Comparison of ENCODE assay signal across 8 cellular contexts in genomic region chr20:49768204-49769124, GRCh38. TPM values are rescaled to one million over a fixed set of nuclear protein-coding genes. Genes with fewer than 3 reads are reported as not detected.
DNase-seq lines count a peak whose midpoint lies in the region; ATAC-seq and TF ChIP-seq lines count a peak whose summit lies in the region.

No MANE protein-coding gene starts in this region.

- H3K4me1 Mint-ChIP-seq in CD8-positive, alpha-beta memory T cell, result peaks cover 19 to 25% (median 20%) of the 10 kb centered on the region in 3 donors
- H3K4me1 Mint-ChIP-seq in WTC11 (peaks cover 61% of the 10 kb centered on the region), progenitor cell of endocrine pancreas (ENCODE audit: low read depth) (peaks cover 24% of the 10 kb centered on the region)

- H3K9ac ChIP-seq in KMS-11, result no peak overlapping the region

- TF ChIP-seq EP300 in gastroesophageal sphincter (IDR thresholded peaks at IDR 0.05), result no peak

- H3K27ac ChIP-seq in CD8-positive, alpha-beta memory T cell (ENCODE audit: low read depth, low read length), result no peak overlapping the region
- H3K27ac ChIP-seq in KMS-11 (no peak overlapping the region), gastroesophageal sphincter (peak overlapping the region in 3 of 4 donors; percentile 65 to 87 (median 68))

- TF ChIP-seq CTCF in KMS-11 (conservative IDR thresholded peaks at IDR 0.05; ENCODE audit: low read depth, low read length) (no peak), WTC11 (IDR thresholded peaks at IDR 0.05) (no peak), gastroesophageal sphincter (IDR thresholded peaks at IDR 0.05) (no peak), progenitor cell of endocrine pancreas (IDR thresholded peaks at IDR 0.05; ENCODE audit: unreplicated experiment) (no peak)

- H3K9me3 ChIP-seq in CD8-positive, alpha-beta memory T cell (ENCODE audit: low read length), result no peaks in the 10 kb centered on the region
- no peaks in the 10 kb centered on the region for H3K9me3 ChIP-seq in gastroesophageal sphincter

- H3K27me3 Mint-ChIP-seq in CD8-positive, alpha-beta memory T cell, result peaks cover 25 to 31% of the 10 kb centered on the region in 2 donors
- H3K27me3 Mint-ChIP-seq in WTC11 (ENCODE audit: low read depth), result peaks cover 8% of the 10 kb centered on the region
- H3K27me3 Mint-ChIP-seq in progenitor cell of endocrine pancreas, result no peaks in the 10 kb centered on the region

- H2AFZ ChIP-seq in KMS-11 (ENCODE audit: low read depth), result no peak overlapping the region

- TF ChIP-seq POLR2A in gastroesophageal sphincter (IDR thresholded peaks at IDR 0.05), result no peak

- CTCF ChIA-PET in CD8-positive, alpha-beta memory T cell (lab: Charles Lee), result no interaction called here
- CTCF ChIA-PET in WTC11 (lab: Charles Lee), result interaction anchor here (0.7 to 1.4 kb wide), 5 partner anchors 10 to 351 kb away, joined by 3 to 4 read pairs (median 3); partner anchors contain the start of gene SLC9A8

- peak; percentile 93 for ATAC-seq in WTC11
- peak; percentile 82 for ATAC-seq in gastroesophageal sphincter
- no peak for ATAC-seq in HG02840 (IDR thresholded peaks at IDR 0.05; ENCODE audit: low FRiP score, unreplicated experiment)

- peaks cover 28% of the 10 kb centered on the region for H3K4me1 ChIP-seq in CD8-positive, alpha-beta memory T cell (ENCODE audit: insufficient read depth, low read length)
- peaks cover 33% of the 10 kb centered on the region for H3K4me1 ChIP-seq in KMS-11 (ENCODE audit: low read depth, poor library complexity, severe bottlenecking)
- peaks cover 0 to 39% (median 13%) of the 10 kb centered on the region in 3 donors for H3K4me1 ChIP-seq in gastroesophageal sphincter

- DNase-seq in CD8-positive, alpha-beta memory T cell, result peak in 2 of 5 donors; percentile 58 to 61
- DNase-seq in WTC11 (ENCODE audit: low spot score) (peak; percentile 34), progenitor cell of endocrine pancreas (ENCODE audit: low spot score, unreplicated experiment) (no peak), mesenteric fat pad (ENCODE audit: low spot score) (no peak), globus pallidus (ENCODE audit: low spot score) (no peak)

- no peaks in the 10 kb centered on the region for H3K36me3 Mint-ChIP-seq in CD8-positive, alpha-beta memory T cell
- H3K36me3 Mint-ChIP-seq in WTC11 (peaks cover 18% of the 10 kb centered on the region), progenitor cell of endocrine pancreas (ENCODE audit: insufficient read depth) (no peaks in the 10 kb centered on the region)

- H3K27me3 ChIP-seq in CD8-positive, alpha-beta memory T cell (ENCODE audit: insufficient read depth, low read length, poor library complexity, severe bottlenecking), result peaks cover 20% of the 10 kb centered on the region
- peaks cover 28% of the 10 kb centered on the region for H3K27me3 ChIP-seq in KMS-11 (ENCODE audit: insufficient read depth, low read depth)
- no peaks in the 10 kb centered on the region for H3K27me3 ChIP-seq in gastroesophageal sphincter

- H3K79me2 ChIP-seq in KMS-11 (ENCODE audit: insufficient read depth, low read depth), result no peaks in the 10 kb centered on the region

- H3K4me3 ChIP-seq in CD8-positive, alpha-beta memory T cell (ENCODE audit: low read length), result no peak overlapping the region
- H3K4me3 ChIP-seq in KMS-11 (IDR thresholded peaks at IDR 0.05; ENCODE audit: insufficient read depth, low read depth, low read length) (no peak overlapping the region), gastroesophageal sphincter (no peak overlapping the region)

- H4K20me1 ChIP-seq in KMS-11 (ENCODE audit: insufficient read depth), result no peaks in the 10 kb centered on the region

- H3K4me3 Mint-ChIP-seq in CD8-positive, alpha-beta memory T cell, result peak overlapping the region in 4 of 7 donors; percentile 13 to 53 (median 34)
- peak overlapping the region; percentile 15 for H3K4me3 Mint-ChIP-seq in WTC11
- no peak overlapping the region for H3K4me3 Mint-ChIP-seq in progenitor cell of endocrine pancreas (ENCODE audit: low read depth)

- POLR2A ChIA-PET in CD8-positive, alpha-beta memory T cell (lab: Charles Lee), result interaction anchor here (0.7 kb wide), 1 partner anchor 7 kb away, joined by 3 read pairs; no protein-coding TSS in a partner anchor
- POLR2A ChIA-PET in WTC11 (lab: Charles Lee), result interaction anchor here (0.6 to 1.1 kb wide), 6 partner anchors 8 to 155 kb away, joined by 4 to 9 read pairs (median 4); no protein-coding TSS in a partner anchor

- H3K27ac Mint-ChIP-seq in CD8-positive, alpha-beta memory T cell, result peak overlapping the region in 5 of 8 donors; percentile 1 to 40 (median 12)
- H3K27ac Mint-ChIP-seq in WTC11 (peak overlapping the region; percentile 100), progenitor cell of endocrine pancreas (peak overlapping the region; percentile 24)

- WGBS in gastroesophageal sphincter (ENCODE audit: low coverage in 1 of 2), 2 donors, result 38 to 41% methylated on average over 4 to 6 of the region's 8 CpGs

- no peaks in the 10 kb centered on the region for H3K36me3 ChIP-seq in CD8-positive, alpha-beta memory T cell (ENCODE audit: insufficient read depth, low read length)
- no peaks in the 10 kb centered on the region for H3K36me3 ChIP-seq in KMS-11 (ENCODE audit: insufficient read depth)
- H3K36me3 ChIP-seq in gastroesophageal sphincter, result no peaks in the 10 kb centered on the region

- no peaks in the 10 kb centered on the region for H3K9me3 Mint-ChIP-seq in CD8-positive, alpha-beta memory T cell
- peaks cover 20% of the 10 kb centered on the region for H3K9me3 Mint-ChIP-seq in WTC11
- peaks cover 3% of the 10 kb centered on the region for H3K9me3 Mint-ChIP-seq in progenitor cell of endocrine pancreas (ENCODE audit: low read depth)

- peak overlapping the region; percentile 30 for H3K4me2 ChIP-seq in KMS-11

TF ChIP-seq in WTC11, 78 proteins besides CTCF, POLR2A, EP300 and RAD21:
- TF ChIP-seq RELA (CRISPR knock-in tag; IDR thresholded peaks at IDR 0.05; ENCODE audit: borderline replicate concordance) (no peak), ZNF425 (CRISPR knock-in tag; conservative IDR thresholded peaks at IDR 0.05) (no peak), OVOL2 (CRISPR knock-in tag; IDR thresholded peaks at IDR 0.05; ENCODE audit: borderline replicate concordance) (no peak), ETV6 (CRISPR knock-in tag; IDR thresholded peaks at IDR 0.05) (peak; percentile 64), FOXK1 (CRISPR knock-in tag; IDR thresholded peaks at IDR 0.05) (0 out of 2 replicates have a peak, but pooled peaks have one; percentile 38), CREB1 (CRISPR knock-in tag; IDR thresholded peaks at IDR 0.05) (no peak), HMGA2 (CRISPR knock-in tag; IDR thresholded peaks at IDR 0.05) (no peak), GABPB1 (CRISPR knock-in tag; IDR thresholded peaks at IDR 0.05) (peak; percentile 94), TEAD1 (CRISPR knock-in tag; IDR thresholded peaks at IDR 0.05) (peak; percentile 78; the same call in 1 of the 2 replicates), TEAD4 (CRISPR knock-in tag; IDR thresholded peaks at IDR 0.05) (no peak)
- TF ChIP-seq, protein P1, sequence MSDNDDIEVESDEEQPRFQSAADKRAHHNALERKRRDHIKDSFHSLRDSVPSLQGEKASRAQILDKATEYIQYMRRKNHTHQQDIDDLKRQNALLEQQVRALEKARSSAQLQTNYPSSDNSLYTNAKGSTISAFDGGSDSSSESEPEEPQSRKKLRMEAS (CRISPR knock-in tag; IDR thresholded peaks at IDR 0.05), result peak; percentile 55; the same call in 1 of the 2 replicates
- TF ChIP-seq, protein P2, sequence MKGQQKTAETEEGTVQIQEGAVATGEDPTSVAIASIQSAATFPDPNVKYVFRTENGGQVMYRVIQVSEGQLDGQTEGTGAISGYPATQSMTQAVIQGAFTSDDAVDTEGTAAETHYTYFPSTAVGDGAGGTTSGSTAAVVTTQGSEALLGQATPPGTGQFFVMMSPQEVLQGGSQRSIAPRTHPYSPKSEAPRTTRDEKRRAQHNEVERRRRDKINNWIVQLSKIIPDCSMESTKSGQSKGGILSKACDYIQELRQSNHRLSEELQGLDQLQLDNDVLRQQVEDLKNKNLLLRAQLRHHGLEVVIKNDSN (CRISPR knock-in tag; IDR thresholded peaks at IDR 0.05), result no peak
TF ChIP-seq in WTC11: peak in this region for 5.

RNA-seq across cellular contexts. Expression of gene SLC9A8, which starts 44.2 kb away (rescaled TPM):
- total RNA-seq in CD8-positive, alpha-beta memory T cell, result 10 to 100 TPM; 11.5 to 12.0 TPM
- polyA plus RNA-seq in CD8-positive, alpha-beta memory T cell, result 7.7 TPM
- total RNA-seq in WTC11 (2021) (6.3 to 6.5 TPM (median 6.5 TPM) in 3 replicates), gastroesophageal sphincter (1 to 10 TPM; 4.7 to 9.3 (median 7.5) TPM), progenitor cell of endocrine pancreas (9.9 and 11.4 TPM in 2 replicates), mesenteric fat pad (12.7 TPM)

RNA-seq across cellular contexts. Expression of gene B4GALT5, which starts 54.8 kb away (rescaled TPM):
- 10 to 100 TPM; 37.5 to 39.1 TPM for total RNA-seq in CD8-positive, alpha-beta memory T cell
- polyA plus RNA-seq in CD8-positive, alpha-beta memory T cell, result 2.0 TPM
- 62.4 to 71.5 TPM (median 69.4 TPM) in 3 replicates for total RNA-seq in WTC11 (2021)
- total RNA-seq in gastroesophageal sphincter, result 10 to 100 TPM; 20.2 to 35.6 (median 28.8) TPM
- total RNA-seq in progenitor cell of endocrine pancreas, result 58.6 and 58.8 TPM in 2 replicates
- total RNA-seq in mesenteric fat pad, result 54.2 TPM

Comparison
In these comparisons a context has a peak if more than half of its experiments do, and no peak if none do; other contexts are left out.
1. H3K27ac ChIP-seq: peak in gastroesophageal sphincter (3 of 4); none in CD8-positive, alpha-beta memory T cell (single experiment) and KMS-11 (single experiment).
2. H3K27ac Mint-ChIP-seq: peak in every context shown above with its lines; median percentile 100 in WTC11; 24 in progenitor cell of endocrine pancreas; 12 in CD8-positive, alpha-beta memory T cell.